Comparison of ENCODE assay signal across 12 cellular contexts in the genomic region with DNA sequence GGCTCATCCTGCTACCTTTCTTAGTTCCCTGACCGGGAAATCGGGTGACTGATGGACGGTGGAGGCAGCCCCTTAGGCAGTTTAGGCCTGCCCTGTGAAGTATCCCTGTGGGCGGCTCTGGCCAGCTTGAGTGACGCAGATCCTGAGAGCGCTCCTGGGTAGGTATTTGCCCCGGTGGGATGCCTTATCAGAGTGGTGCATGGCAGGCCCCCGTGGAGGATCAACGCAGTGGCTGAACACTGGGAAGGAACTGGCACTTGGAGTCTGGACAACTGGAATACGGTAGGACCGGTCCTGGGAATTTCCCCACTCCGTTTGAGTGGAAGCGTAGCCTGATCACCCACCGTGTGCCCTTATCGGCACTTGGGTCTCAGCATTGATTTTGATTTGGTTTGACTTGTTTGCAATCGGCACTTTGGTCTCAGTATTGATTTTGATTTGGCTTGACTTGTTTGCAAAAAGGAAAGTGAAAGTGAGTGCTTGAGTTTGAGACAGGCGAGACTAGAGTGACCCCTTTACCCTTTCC. TPM values are rescaled to one million over a fixed set of nuclear protein-coding genes. Genes with fewer than 3 reads are reported as not detected.
DNase-seq lines count a peak whose midpoint lies in the region; ATAC-seq and TF ChIP-seq lines count a peak whose summit lies in the region.
"Had no signal": no experiment of that assay in that cellular context is flagged by ENCODE, and none has a peak within 500 bp of the region (broad histone marks: within the 10 kb centered on the region; RNA-seq: fewer than 3 reads in every experiment).

No MANE protein-coding gene starts in this region.

- no peak overlapping the region for H2BK120ac ChIP-seq in trophoblast cell (ENCODE audit: insufficient read depth, low read length, poor library complexity)

- peak overlapping the region in 9 of 11 experiments; percentile 3 to 90 (median 80); a peak in 15 of 22 replicates for H3K9ac ChIP-seq in BLaER1 treated with 17β-estradiol and CSF1 and Interleukin-3, amounts not matched to agents 10 nM and 100 nM
- no peak overlapping the region for H3K9ac ChIP-seq in trophoblast cell (ENCODE audit: low read length)

- DNase-seq in HL-60 (ENCODE audit: low read depth in 1 of 2, low spot score in 1 of 2) (no peak), trophoblast cell (no peak), GM03348 (ENCODE audit: low spot score) (no peak), NCI-H69 (lab: John Stamatoyannopoulos, UW) (no peak), NCI-H345 treated with DMSO at 0.1 percent for 48 hours (lab: John Stamatoyannopoulos, UW; ENCODE audit: unreplicated experiment) (no peak), foreskin keratinocyte (no peak)
- DNase-seq: NCI-H2029 had no signal

- peaks cover 30 to 58% (median 48%) of the 10 kb centered on the region in 10 experiments for H3K4me1 ChIP-seq in BLaER1 treated with 17β-estradiol and CSF1 and Interleukin-3, amounts not matched to agents 10 nM and 100 nM
- H3K4me1 ChIP-seq in trophoblast cell (ENCODE audit: control insufficient read depth in 1 of 2, insufficient read depth in 2 of 2, low read length in 2 of 2) = peaks cover 0 to 6% of the 10 kb centered on the region in 2 experiments
- no peaks in the 10 kb centered on the region for H3K4me1 ChIP-seq in foreskin keratinocyte

- H3K27ac ChIP-seq in BLaER1 treated with 17β-estradiol and CSF1 and Interleukin-3, amounts not matched to agents 10 nM and 100 nM = peak overlapping the region; percentile 66 to 99 (median 84)
- H3K27ac ChIP-seq in HL-60 (replicated peaks) = peak overlapping the region; percentile 84
- peak overlapping the region; percentile 60 for H3K27ac ChIP-seq in cingulate gyrus (ENCODE audit: low read depth, low read length)
- no peak overlapping the region for H3K27ac ChIP-seq in trophoblast cell (ENCODE audit: low read depth, low read length)
- no peak overlapping the region for H3K27ac ChIP-seq in foreskin keratinocyte

- H3K14ac ChIP-seq in trophoblast cell (ENCODE audit: low read length) = no peak overlapping the region

- H3K23ac ChIP-seq in trophoblast cell (ENCODE audit: low read length) = no peak overlapping the region

- no peak overlapping the region for H2AFZ ChIP-seq in trophoblast cell (ENCODE audit: insufficient read depth, low read length, poor library complexity)

- no peaks in the 10 kb centered on the region for H3K79me2 ChIP-seq in trophoblast cell (ENCODE audit: control insufficient read depth, insufficient read depth, low read length, poor library complexity)

- H3K9me3 ChIP-seq in BLaER1 treated with 17β-estradiol and CSF1 and Interleukin-3, amounts not matched to agents 10 nM and 100 nM (replicated peaks in 1 of 11) = peaks cover 38 to 52% (median 45%) of the 10 kb centered on the region in 11 experiments
- H3K9me3 ChIP-seq in trophoblast cell (ENCODE audit: insufficient read depth, low read depth, low read length) = peaks cover 2% of the 10 kb centered on the region

- no peak for TF ChIP-seq CTCF in HL-60 (IDR thresholded peaks at IDR 0.05; ENCODE audit: insufficient read depth, low read length)
- TF ChIP-seq CTCF in foreskin keratinocyte (conservative IDR thresholded peaks at IDR 0.05) = no peak

- no peak overlapping the region for H3K18ac ChIP-seq in trophoblast cell (ENCODE audit: low read length)

- peaks cover 0 to 26% (median 7%) of the 10 kb centered on the region in 11 experiments; a peak in 8 of 22 replicates for H3K36me3 ChIP-seq in BLaER1 treated with 17β-estradiol and CSF1 and Interleukin-3, amounts not matched to agents 10 nM and 100 nM
- H3K36me3 ChIP-seq in trophoblast cell (ENCODE audit: control insufficient read depth in 1 of 2, insufficient read depth in 2 of 2, low read length in 2 of 2) = no peaks in the 10 kb centered on the region

- H2AK5ac ChIP-seq in trophoblast cell (ENCODE audit: low read length) = no peak overlapping the region

- no peaks in the 10 kb centered on the region for H4K20me1 ChIP-seq in BLaER1 treated with 17β-estradiol and CSF1 and Interleukin-3, amounts not matched to agents 10 nM and 100 nM

- H3K4me3 ChIP-seq in BLaER1 treated with 17β-estradiol and CSF1 and Interleukin-3, amounts not matched to agents 10 nM and 100 nM = no peak overlapping the region; a peak in 1 of 20 replicates
- H3K4me3 ChIP-seq in HL-60 (replicated peaks; ENCODE audit: insufficient read depth, low read length) = no peak overlapping the region
- no peak overlapping the region for H3K4me3 ChIP-seq in trophoblast cell (ENCODE audit: low read depth, low read length)

- no peaks in the 10 kb centered on the region for H3K27me3 ChIP-seq in BLaER1 treated with 17β-estradiol and CSF1 and Interleukin-3, amounts not matched to agents 10 nM and 100 nM
- H3K27me3 ChIP-seq in HL-60 (ENCODE audit: insufficient read depth, poor library complexity, severe bottlenecking) (no peaks in the 10 kb centered on the region), trophoblast cell (ENCODE audit: insufficient read depth, low read length) (no peaks in the 10 kb centered on the region), foreskin keratinocyte (no peaks in the 10 kb centered on the region)

- H3K4ac ChIP-seq in trophoblast cell (ENCODE audit: low read depth, low read length) = no peak overlapping the region

- H4K91ac ChIP-seq in trophoblast cell (ENCODE audit: low read depth, low read length) = peak overlapping the region; percentile 20

- H3K4me2 ChIP-seq in BLaER1 treated with 17β-estradiol and CSF1 and Interleukin-3, amounts not matched to agents 10 nM and 100 nM = peak overlapping the region; percentile 86 to 98 (median 96)
- no peak overlapping the region for H3K4me2 ChIP-seq in trophoblast cell (ENCODE audit: low read length)

- no peak for ATAC-seq in foreskin keratinocyte

- WGBS in trophoblast cell (ENCODE audit: extremely low coverage, insufficient coverage, insufficient read length) = no CpG with 5 or more reads among the region's 17 CpGs

- no peak overlapping the region for H4K8ac ChIP-seq in trophoblast cell (ENCODE audit: low read depth, low read length)

- no peak overlapping the region for H2BK5ac ChIP-seq in trophoblast cell (ENCODE audit: low read depth, low read length, poor library complexity)

- no peak overlapping the region for H2BK12ac ChIP-seq in trophoblast cell (ENCODE audit: low read length)

- no peak overlapping the region for H4K12ac ChIP-seq in trophoblast cell (ENCODE audit: low read depth, low read length)

- no peaks in the 10 kb centered on the region for H3K79me1 ChIP-seq in trophoblast cell (ENCODE audit: low read length)

RNA-seq across cellular contexts. Expression of a gene that starts 15.2 kb away (rescaled TPM):
- polyA plus RNA-seq in trophoblast cell (2013) = 6.6 TPM in 2 replicates
- 0.04 and 0.07 TPM in 2 replicates for total RNA-seq in foreskin keratinocyte
- 0.06 TPM in 1 of 2 replicates, not detected in the other for polyA plus RNA-seq in foreskin keratinocyte
- total RNA-seq: dermis microvascular lymphatic vessel endothelial cell; H1; T-helper 2 cell treated with Interferon-gamma antibody and Interleukin-4, amounts not matched to agents 100 ng/mL and 5 ng/mL, for 36 hours had no signal
- polyA plus RNA-seq: H1 had no signal

RNA-seq across cellular contexts. Expression of a gene that starts 31.5 kb away (rescaled TPM):
- 0.75 and 0.88 TPM in 2 replicates for polyA plus RNA-seq in trophoblast cell (2013)
- 0.07 and 0.10 TPM in 2 replicates for total RNA-seq in foreskin keratinocyte
- 0.03 and 0.06 TPM in 2 replicates for polyA plus RNA-seq in foreskin keratinocyte

RNA-seq across cellular contexts. Expression of a gene that starts 31.9 kb away (rescaled TPM):
- polyA plus RNA-seq in trophoblast cell (2013) = not detected in 2 replicates
- not detected in 2 replicates for total RNA-seq in foreskin keratinocyte
- polyA plus RNA-seq in foreskin keratinocyte = not detected in 2 replicates
- total RNA-seq: dermis microvascular lymphatic vessel endothelial cell, H1 had no signal
- polyA plus RNA-seq: H1 had no signal

RNA-seq across cellular contexts. Expression of a gene that starts 35.0 kb away (rescaled TPM):
- 0.03 TPM in 1 of 2 replicates, not detected in the other for polyA plus RNA-seq in trophoblast cell (2013)
- total RNA-seq in foreskin keratinocyte = not detected in 2 replicates
- not detected in 2 replicates for polyA plus RNA-seq in foreskin keratinocyte
- total RNA-seq: dermis microvascular lymphatic vessel endothelial cell; H1; T-helper 2 cell treated with Interferon-gamma antibody and Interleukin-4, amounts not matched to agents 100 ng/mL and 5 ng/mL, for 36 hours had no signal
- polyA plus RNA-seq: H1 had no signal

Comparison
In these comparisons a context has a peak if more than half of its experiments do, and no peak if none do; other contexts are left out.
1. H3K27ac ChIP-seq: peak in BLaER1 treated with 17β-estradiol and CSF1 and Interleukin-3, amounts not matched to agents 10 nM and 100 nM (11 of 11), HL-60 (single experiment) and cingulate gyrus (single experiment); none in trophoblast cell (single experiment) and foreskin keratinocyte (single experiment).